In genomic region chr5:142000709-142001484, GRCh38 we compare ENCODE assay signal across 10 cellular contexts. TPM values are rescaled to one million over a fixed set of nuclear protein-coding genes. Genes with fewer than 3 reads are reported as not detected.
DNase-seq lines count a peak whose midpoint lies in the region; TF ChIP-seq lines count a peak whose summit lies in the region.
"Had no signal": no experiment of that assay in that cellular context is flagged by ENCODE, and none has a peak within 500 bp of the region (broad histone marks: within the 10 kb centered on the region; RNA-seq: fewer than 3 reads in every experiment).

No MANE protein-coding gene starts in this region.

- no peak overlapping the region for H3K4me3 ChIP-seq in fibroblast of pulmonary artery (replicated peaks; ENCODE audit: low read depth, low read length)

- peak; percentile 50 for TF ChIP-seq CTCF in fibroblast of pulmonary artery (IDR thresholded peaks at IDR 0.05; ENCODE audit: low read length, missing control alignments)

- in situ Hi-C loops in ACHN (cut with HindIII; ENCODE audit: low pct_ligation_motif_present, low pct_unique_long_range_greater_than_20kb, low sequenced_read_pairs) = no loop called here
- in situ Hi-C loops in SK-MEL-5 (cut with HindIII; ENCODE audit: low pct_unique_long_range_greater_than_20kb, low sequenced_read_pairs) = loop anchor here (25.0 kb wide), 1 partner anchor 136 kb away; no protein-coding TSS in a partner anchor

- peak; percentile 23 for DNase-seq in ACHN
- DNase-seq in EL = peak; percentile 10
- DNase-seq in SK-MEL-5 (ENCODE audit: low read depth, low spot score) = peak; percentile 66
- DNase-seq in fibroblast of pulmonary artery (ENCODE audit: low read depth) = peak; percentile 41
- DNase-seq in medulla oblongata (ENCODE audit: extremely low spot score) = no peak
- DNase-seq in activated gamma-delta T cell (lab: John Stamatoyannopoulos, UW) = no peak
- no peak for DNase-seq in GF-D8 (lab: John Stamatoyannopoulos, UW)
- DNase-seq in activated gamma-delta T cell treated with Interleukin-2 at 50 U/mL for 16 hours = no peak
- DNase-seq: NCI-H187 treated with DMSO at 0.1 percent for 48 hours had no signal

RNA-seq across cellular contexts. Expression of gene GNPDA1, which starts 11.9 kb away (rescaled TPM):
- 206 and 211 TPM in 2 replicates for total RNA-seq in SK-MEL-5 (2014; rRNA removed; shearing (Covaris generic))
- 167 and 178 TPM in 2 replicates for polyA plus RNA-seq in SK-MEL-5 (2015; cell fraction: cytosol; rRNA removed)
- 153 and 186 TPM in 2 replicates for polyA plus RNA-seq in SK-MEL-5 (2015; cell fraction: nucleus; rRNA removed)

RNA-seq across cellular contexts. Expression of gene RNF14, which starts 32.0 kb away (rescaled TPM):
- total RNA-seq in SK-MEL-5 (2014; rRNA removed; shearing (Covaris generic)) = 213 and 228 TPM in 2 replicates
- polyA plus RNA-seq in SK-MEL-5 (2015; cell fraction: cytosol; rRNA removed) = 77.5 and 92.9 TPM in 2 replicates
- 47.1 and 54.6 TPM in 2 replicates for polyA plus RNA-seq in SK-MEL-5 (2015; cell fraction: nucleus; rRNA removed)

RNA-seq across cellular contexts. Expression of gene PCDH12, which starts 42.9 kb away (rescaled TPM):
- not detected in 2 replicates for total RNA-seq in SK-MEL-5 (2014; rRNA removed; shearing (Covaris generic))
- 0.04 TPM in 1 of 2 replicates, not detected in the other for polyA plus RNA-seq in SK-MEL-5 (2015; cell fraction: cytosol; rRNA removed)
- not detected in 2 replicates for polyA plus RNA-seq in SK-MEL-5 (2015; cell fraction: nucleus; rRNA removed)
- total RNA-seq: myocyte had no signal

Comparison
In these comparisons a context has a peak if more than half of its experiments do, and no peak if none do; other contexts are left out.
1. DNase-seq: peak in ACHN (single experiment), EL (single experiment), SK-MEL-5 (single experiment) and fibroblast of pulmonary artery (single experiment); none in medulla oblongata (single experiment), activated gamma-delta T cell (single experiment), GF-D8 (single experiment) and activated gamma-delta T cell treated with Interleukin-2 at 50 U/mL for 16 hours (single experiment).